14 cellular contexts compared by ENCODE assay signal in genomic region chr6:106178900-106179299, GRCh38.
"Had no signal": no experiment of that assay in that cellular context is flagged by ENCODE, and none has a peak within 500 bp of the region (broad histone marks: within the 10 kb centered on the region; RNA-seq: fewer than 3 reads in every experiment).

No MANE protein-coding gene starts in this region.

- H3K36me3 ChIP-seq: brain microvascular endothelial cell, neural progenitor cell, ovary, suprapubic skin had no signal

- H3K4me3 ChIP-seq: neural progenitor cell, ovary, suprapubic skin had no signal

- H3K27ac Mint-ChIP-seq: activated CD4-positive, alpha-beta memory T cell treated with anti-CD3 and anti-CD28 coated beads, Interleukin-2, amount 10 ng/mL, durations not matched to agents 7 days and 5 days; activated naive CD4-positive, alpha-beta T cell treated with anti-CD3 and anti-CD28 coated beads, Interleukin-2, amount 50 U/mL, for 24 hours; activated T-helper 2 cell treated with anti-CD3 and anti-CD28 coated beads, Interferon-gamma antibody, Interleukin-2, Interleukin-4, amounts not matched to agents 10 μg/mL and 5 μg/mL and 100 μg/mL, durations not matched to agents 14 hours and 24 hours and 36 hours; neural progenitor cell; type B pancreatic cell had no signal

- H3K9ac ChIP-seq: neural progenitor cell had no signal

- H3K9me3 ChIP-seq: ovary, suprapubic skin had no signal

- H3K27ac ChIP-seq: brain microvascular endothelial cell, ovary, suprapubic skin had no signal

- ATAC-seq: stimulated activated naive CD8-positive, alpha-beta T cell treated with anti-CD3 and anti-CD28 coated beads, Interleukin-15, Interleukin-2, amounts not matched to agents 100 U/mL and 50 U/mL, for 24 hours had no signal

- H3K4me1 Mint-ChIP-seq: neural progenitor cell had no signal

- H3K4me3 Mint-ChIP-seq: activated CD4-positive, alpha-beta memory T cell treated with anti-CD3 and anti-CD28 coated beads, Interleukin-2, amount 10 ng/mL, durations not matched to agents 7 days and 5 days; activated naive CD4-positive, alpha-beta T cell treated with anti-CD3 and anti-CD28 coated beads, Interleukin-2, amount 50 U/mL, for 24 hours; neural progenitor cell; type B pancreatic cell had no signal

- H3K27me3 Mint-ChIP-seq: activated naive CD4-positive, alpha-beta T cell treated with anti-CD3 and anti-CD28 coated beads, Interleukin-2, amount 50 U/mL, for 24 hours; type B pancreatic cell had no signal

- H3K9me3 Mint-ChIP-seq: activated naive CD4-positive, alpha-beta T cell treated with anti-CD3 and anti-CD28 coated beads, Interleukin-2, amount 50 U/mL, for 24 hours; activated T-helper 2 cell treated with anti-CD3 and anti-CD28 coated beads, Interferon-gamma antibody, Interleukin-2, Interleukin-4, amounts not matched to agents 10 μg/mL and 5 μg/mL and 100 μg/mL, durations not matched to agents 14 hours and 24 hours and 36 hours; neural progenitor cell had no signal

- DNase-seq: activated CD4-positive, alpha-beta memory T cell treated with anti-CD3 and anti-CD28 coated beads, Interleukin-2, amount 10 ng/mL, durations not matched to agents 7 days and 5 days; amygdala; brain microvascular endothelial cell; dermis blood vessel endothelial cell; hippocampal formation; kidney glomerular epithelial cell; ovary; stimulated activated CD4-positive, alpha-beta T cell treated with anti-CD3 and anti-CD28 coated beads, Interleukin-2, amount 100 ng/mL, for 48 hours; stimulated activated naive CD8-positive, alpha-beta T cell treated with anti-CD3 and anti-CD28 coated beads, Interleukin-15, Interleukin-2, amounts not matched to agents 100 U/mL and 50 U/mL, for 24 hours had no signal

- H3K27me3 ChIP-seq: brain microvascular endothelial cell, neural progenitor cell, ovary, suprapubic skin had no signal

- H2AFZ ChIP-seq: neural progenitor cell had no signal

- H3K36me3 Mint-ChIP-seq: neural progenitor cell had no signal
